ENCODE assay signal across 20 cellular contexts in the genomic region with DNA sequence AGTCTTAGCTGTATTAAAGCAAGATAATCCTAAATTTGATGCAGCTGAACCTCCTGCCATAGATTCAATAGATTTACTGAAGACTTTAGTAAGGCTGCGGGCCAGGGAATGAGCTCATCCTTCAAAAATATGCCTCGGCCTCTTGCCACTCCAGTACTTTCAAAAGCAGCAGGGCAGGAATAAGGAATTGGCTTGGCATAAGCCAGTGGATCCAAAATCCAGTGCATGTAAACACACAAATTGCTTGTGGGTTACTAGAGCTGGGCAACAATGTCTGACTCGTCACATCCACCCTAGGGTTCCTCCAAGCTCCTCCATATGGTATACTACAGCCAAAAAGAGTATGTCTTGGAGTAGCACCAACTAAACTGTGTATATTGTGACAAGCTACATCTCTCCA.
DNase-seq lines count a peak whose midpoint lies in the region; ATAC-seq and TF ChIP-seq lines count a peak whose summit lies in the region.
"Had no signal": no experiment of that assay in that cellular context is flagged by ENCODE, and none has a peak within 500 bp of the region (broad histone marks: within the 10 kb centered on the region; RNA-seq: fewer than 3 reads in every experiment).

No MANE protein-coding gene starts in this region.

- no peak overlapping the region for H4K91ac ChIP-seq in neuronal stem cell (ENCODE audit: low read depth, low read length, poor library complexity)

- no peak overlapping the region for H2BK12ac ChIP-seq in neuronal stem cell (ENCODE audit: low read length)

- H3K18ac ChIP-seq in neuronal stem cell (ENCODE audit: low read length): no peak overlapping the region

- H3K27me3 ChIP-seq in adipocyte (replicated peaks; ENCODE audit: control insufficient read depth, insufficient read depth, low read length) (no peaks in the 10 kb centered on the region), tibial artery (no peaks in the 10 kb centered on the region), dorsolateral prefrontal cortex (peaks cover 0 to 54% (median 9%) of the 10 kb centered on the region in 45 donors), neuronal stem cell (ENCODE audit: control insufficient read depth in 3 of 3, insufficient read depth in 3 of 3, low read depth in 1 of 3, low read length in 3 of 3) (no peaks in the 10 kb centered on the region)
- H3K27me3 ChIP-seq: hepatocyte had no signal

- no peak overlapping the region for H4K8ac ChIP-seq in neuronal stem cell (ENCODE audit: low read depth, low read length)

- H3K4ac ChIP-seq in neuronal stem cell (ENCODE audit: low read length): no peak overlapping the region

- no peak overlapping the region for H2AK5ac ChIP-seq in neuronal stem cell (ENCODE audit: low read depth, low read length)

- DNase-seq in Right ventricle myocardium superior (no peak), Right ventricle myocardium inferior (ENCODE audit: missing footprints) (no peak), adipocyte (ENCODE audit: low read depth) (peak; percentile 57), fibroblast of peridontal ligament (ENCODE audit: extremely low read depth) (peak; percentile 86), tibial artery (peak; percentile 21 to 63), NCI-H2196 treated with DMSO at 0.1 percent for 48 hours (lab: John Stamatoyannopoulos, UW; ENCODE audit: unreplicated experiment) (no peak), dorsolateral prefrontal cortex (no peak), neuronal stem cell (ENCODE audit: low spot score) (no peak)
- DNase-seq: 8988T; activated CD4-positive, alpha-beta T cell treated with anti-CD3 and anti-CD28 coated beads for 4 hours; mucosa of descending colon; NCI-H1048; NCI-H187 treated with DMSO at 0.1 percent for 48 hours; NCI-H82; SHP77; spleen; stimulated activated CD4-positive, alpha-beta T cell treated with anti-CD3 and anti-CD28 coated beads, Interleukin-4, amount 100 ng/mL, for 1 hour; stimulated activated naive CD4-positive, alpha-beta T cell treated with Interleukin-2 at 50 U/mL for 16 hours had no signal

- H3K27ac ChIP-seq in tibial artery (peak overlapping the region in 1 of 2 donors; percentile 15), dorsolateral prefrontal cortex (no peak overlapping the region), neuronal stem cell (replicated peaks; ENCODE audit: low read length) (no peak overlapping the region)
- H3K27ac ChIP-seq: hepatocyte, spleen had no signal

- peak; percentile 56 for ATAC-seq in Right ventricle myocardium superior (ENCODE audit: poor library complexity)
- ATAC-seq in Right ventricle myocardium inferior: no peak
- ATAC-seq: mucosa of descending colon had no signal

- intact Hi-C loops in Right ventricle myocardium superior (cut with DNase I): no loop called here
- intact Hi-C loops in Right ventricle myocardium inferior (cut with DNase I): no loop called here
- intact Hi-C loops in tibial artery (cut with DNase I; ENCODE audit: low total_unique reads): no loop called here
- intact Hi-C loops in dorsolateral prefrontal cortex (cut with DNase I): no loop called here

- H3K4me2 ChIP-seq in neuronal stem cell (ENCODE audit: insufficient read depth, low read length, poor library complexity, severe bottlenecking): no peak overlapping the region
- H3K4me2 ChIP-seq: hepatocyte had no signal

- TF ChIP-seq CTCF in tibial artery (IDR thresholded peaks at IDR 0.05) (no peak), dorsolateral prefrontal cortex (IDR thresholded peaks at IDR 0.05 in 54 of 56, conservative IDR thresholded peaks at IDR 0.05 in 2 of 56; ENCODE audit: low read depth in 1 of 56, partially characterized antibody in 56 of 56) (no peak)

- no peak overlapping the region for H3K4me3 ChIP-seq in adipocyte (ENCODE audit: low read length)
- H3K4me3 ChIP-seq in tibial artery: no peak overlapping the region
- no peak overlapping the region for H3K4me3 ChIP-seq in dorsolateral prefrontal cortex
- no peak overlapping the region for H3K4me3 ChIP-seq in neuronal stem cell (ENCODE audit: low read length in 2 of 2)
- H3K4me3 ChIP-seq: coronary artery, hepatocyte, mucosa of descending colon, spleen had no signal

- H3K36me3 ChIP-seq in adipocyte (ENCODE audit: control insufficient read depth, insufficient read depth, low read length, severe bottlenecking) (no peaks in the 10 kb centered on the region), tibial artery (no peaks in the 10 kb centered on the region), neuronal stem cell (replicated peaks in 1 of 2; ENCODE audit: control insufficient read depth in 2 of 2, insufficient read depth in 2 of 2, low read length in 2 of 2) (no peaks in the 10 kb centered on the region)
- H3K36me3 ChIP-seq: spleen had no signal

- H3K9ac ChIP-seq in adipocyte (ENCODE audit: low read length) (no peak overlapping the region), neuronal stem cell (ENCODE audit: low read depth, low read length, poor library complexity) (no peak overlapping the region)

- no peak overlapping the region for H2BK120ac ChIP-seq in neuronal stem cell (ENCODE audit: low read depth, low read length)

- peaks cover 22% of the 10 kb centered on the region for H3K4me1 ChIP-seq in adipocyte (ENCODE audit: control insufficient read depth, insufficient read depth, low read length)
- peaks cover 0 to 31% (median 17%) of the 10 kb centered on the region in 4 donors for H3K4me1 ChIP-seq in tibial artery
- H3K4me1 ChIP-seq in neuronal stem cell (ENCODE audit: control insufficient read depth in 2 of 2, insufficient read depth in 1 of 2, low read depth in 1 of 2, low read length in 2 of 2): no peaks in the 10 kb centered on the region
- H3K4me1 ChIP-seq: spleen had no signal

- H2BK15ac ChIP-seq in neuronal stem cell (ENCODE audit: low read length): no peak overlapping the region

- H3K9me3 ChIP-seq in adipocyte (ENCODE audit: control insufficient read depth, low read length): no peaks in the 10 kb centered on the region
- no peaks in the 10 kb centered on the region for H3K9me3 ChIP-seq in tibial artery
- no peaks in the 10 kb centered on the region for H3K9me3 ChIP-seq in neuronal stem cell (replicated peaks in 1 of 2; ENCODE audit: control insufficient read depth in 2 of 2, insufficient read depth in 1 of 2, low read depth in 1 of 2, low read length in 2 of 2)
- H3K9me3 ChIP-seq: mucosa of descending colon, spleen had no signal

- H2BK5ac ChIP-seq in neuronal stem cell (ENCODE audit: low read length): no peak overlapping the region

- H2AFZ ChIP-seq in neuronal stem cell (ENCODE audit: low read length): no peak overlapping the region
- H2AFZ ChIP-seq: hepatocyte had no signal

- no peaks in the 10 kb centered on the region for H3K79me1 ChIP-seq in neuronal stem cell (ENCODE audit: low read depth, low read length)

- no peak overlapping the region for H3K23ac ChIP-seq in neuronal stem cell (ENCODE audit: low read depth, low read length, poor library complexity)

- no CpG with 5 or more reads among the region's 3 CpGs for WGBS in neuronal stem cell (ENCODE audit: extremely low coverage in 2 of 2, insufficient read length in 2 of 2, insufficient replicate concordance in 1 of 2), 2 donors

- no peak overlapping the region for H3K14ac ChIP-seq in neuronal stem cell (ENCODE audit: low read length)

Comparison
In these comparisons a context has a peak if more than half of its experiments do, and no peak if none do; other contexts are left out.
1. DNase-seq: peak in adipocyte (single experiment), fibroblast of peridontal ligament (single experiment) and tibial artery (2 of 2); none in Right ventricle myocardium superior (single experiment), Right ventricle myocardium inferior (single experiment), NCI-H2196 treated with DMSO at 0.1 percent for 48 hours (single experiment), dorsolateral prefrontal cortex (0 of 10) and neuronal stem cell (single experiment).